9 cellular contexts compared by ENCODE assay signal in the genomic region with DNA sequence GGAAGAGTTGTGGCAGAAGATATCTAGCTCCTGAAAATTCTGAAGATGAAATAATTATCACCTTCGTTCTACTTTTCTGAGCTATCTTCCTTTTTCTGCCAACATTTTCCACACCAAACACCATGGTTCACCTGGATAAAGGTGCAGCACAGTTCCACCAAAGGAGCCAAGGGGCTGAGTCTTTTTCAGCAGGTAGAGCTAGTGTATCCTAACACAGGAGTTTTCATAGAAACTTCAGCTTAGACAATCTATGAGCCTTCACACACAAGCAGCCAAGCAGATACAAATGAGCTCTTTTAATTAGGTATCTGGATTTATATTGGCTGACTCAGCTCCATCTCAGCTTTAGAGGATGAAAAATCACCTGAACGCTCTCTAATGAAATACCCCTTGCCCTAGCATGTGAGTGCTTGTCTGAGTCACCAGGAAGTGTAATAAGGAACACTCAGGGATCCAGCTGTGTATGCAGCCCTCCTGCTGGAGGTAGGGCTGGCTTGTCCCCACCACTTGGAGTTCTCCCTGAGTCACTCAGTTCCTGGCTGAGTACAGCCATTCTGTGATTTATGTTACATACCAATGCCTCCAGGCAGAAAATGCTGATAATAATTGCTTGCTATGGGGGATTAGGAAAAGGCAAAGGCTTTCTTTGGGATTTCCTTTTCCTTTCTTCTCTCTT.
DNase-seq lines count a peak whose midpoint lies in the region; ATAC-seq and TF ChIP-seq lines count a peak whose summit lies in the region.
"Had no signal": no experiment of that assay in that cellular context is flagged by ENCODE, and none has a peak within 500 bp of the region (broad histone marks: within the 10 kb centered on the region; RNA-seq: fewer than 3 reads in every experiment).

No MANE protein-coding gene starts in this region.

- H3K36me3 Mint-ChIP-seq in nephron progenitor cell (ENCODE audit: low read depth) (no peaks in the 10 kb centered on the region), immature natural killer cell (no peaks in the 10 kb centered on the region)

- H3K4me3 Mint-ChIP-seq in nephron progenitor cell (no peak overlapping the region), immature natural killer cell (no peak overlapping the region)
- H3K4me3 Mint-ChIP-seq: activated T-helper 1 cell treated with anti-CD3 and anti-CD28 coated beads, Interleukin-12 subunit alpha, Interleukin-12 subunit beta, Interleukin-2, Interleukin-4 antibody, amounts not matched to agents 30 ng/mL and 10 ng/mL and 1 ng/mL, durations not matched to agents 14 hours and 24 hours and 36 hours had no signal

- DNase-seq in DMS79 treated with DMSO at 0.1 percent for 48 hours (lab: John Stamatoyannopoulos, UW) (peak; percentile 37), brain pericyte (ENCODE audit: low read depth, low spot score) (peak; percentile 60), nephron progenitor cell (no peak), immature natural killer cell (no peak), GF-D8 (lab: John Stamatoyannopoulos, UW) (no peak)

- no peak for TF ChIP-seq RAD21 in Ishikawa (IDR thresholded peaks at IDR 0.05; ENCODE audit: low read depth)

- TF ChIP-seq CTCF in nephron progenitor cell (IDR thresholded peaks at IDR 0.05): no peak

- H3K27me3 Mint-ChIP-seq in nephron progenitor cell (ENCODE audit: low read depth, poor library complexity) (peaks cover 5% of the 10 kb centered on the region), immature natural killer cell (ENCODE audit: low read depth in 3 of 3) (no peaks in the 10 kb centered on the region)

- no peak for ATAC-seq in HG02571 (IDR thresholded peaks at IDR 0.05; ENCODE audit: unreplicated experiment)
- ATAC-seq in GM18870 (IDR thresholded peaks at IDR 0.05; ENCODE audit: unreplicated experiment): no peak

- peak; percentile 94 for TF ChIP-seq EP300 in Ishikawa (IDR thresholded peaks at IDR 0.05; ENCODE audit: borderline replicate concordance)

- H3K9me3 Mint-ChIP-seq in nephron progenitor cell: no peaks in the 10 kb centered on the region
- H3K9me3 Mint-ChIP-seq in immature natural killer cell: peaks cover 0 to 12% (median 3%) of the 10 kb centered on the region in 6 donors
- H3K9me3 Mint-ChIP-seq: activated T-helper 1 cell treated with anti-CD3 and anti-CD28 coated beads, Interleukin-12 subunit alpha, Interleukin-12 subunit beta, Interleukin-2, Interleukin-4 antibody, amounts not matched to agents 30 ng/mL and 10 ng/mL and 1 ng/mL, durations not matched to agents 14 hours and 24 hours and 36 hours had no signal

- peaks cover 19% of the 10 kb centered on the region for H3K4me1 Mint-ChIP-seq in nephron progenitor cell
- H3K4me1 Mint-ChIP-seq in immature natural killer cell: no peaks in the 10 kb centered on the region

- H3K27ac Mint-ChIP-seq in nephron progenitor cell: peak overlapping the region; percentile 91
- no peak overlapping the region for H3K27ac Mint-ChIP-seq in immature natural killer cell
- H3K27ac Mint-ChIP-seq: activated T-helper 1 cell treated with anti-CD3 and anti-CD28 coated beads, Interleukin-12 subunit alpha, Interleukin-12 subunit beta, Interleukin-2, Interleukin-4 antibody, amounts not matched to agents 30 ng/mL and 10 ng/mL and 1 ng/mL, durations not matched to agents 14 hours and 24 hours and 36 hours had no signal

TF ChIP-seq in Ishikawa, 13 proteins besides CTCF, POLR2A, EP300 and RAD21:
- TF ChIP-seq, protein P1, sequence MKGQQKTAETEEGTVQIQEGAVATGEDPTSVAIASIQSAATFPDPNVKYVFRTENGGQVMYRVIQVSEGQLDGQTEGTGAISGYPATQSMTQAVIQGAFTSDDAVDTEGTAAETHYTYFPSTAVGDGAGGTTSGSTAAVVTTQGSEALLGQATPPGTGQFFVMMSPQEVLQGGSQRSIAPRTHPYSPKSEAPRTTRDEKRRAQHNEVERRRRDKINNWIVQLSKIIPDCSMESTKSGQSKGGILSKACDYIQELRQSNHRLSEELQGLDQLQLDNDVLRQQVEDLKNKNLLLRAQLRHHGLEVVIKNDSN (IDR thresholded peaks at IDR 0.05): no peak
- peak; percentile 90 for TF ChIP-seq NFIC (IDR thresholded peaks at IDR 0.05)
- peak; percentile 69 for TF ChIP-seq CEBPB (IDR thresholded peaks at IDR 0.05)
- peak; percentile 89 for TF ChIP-seq TEAD4 (IDR thresholded peaks at IDR 0.05)
- peak; percentile 74; the same call in 1 of the 2 replicates for TF ChIP-seq FOXM1 (IDR thresholded peaks at IDR 0.05; ENCODE audit: borderline replicate concordance, low read depth)
- TF ChIP-seq CREB1 (IDR thresholded peaks at IDR 0.05; ENCODE audit: low read depth): no peak
- TF ChIP-seq EGR1 (IDR thresholded peaks at IDR 0.05): no peak
- no peak for TF ChIP-seq YY1 (IDR thresholded peaks at IDR 0.05; ENCODE audit: low read depth)
- no peak for TF ChIP-seq ZBTB7A (IDR thresholded peaks at IDR 0.05; ENCODE audit: low read depth)
- TF ChIP-seq, protein P2, sequence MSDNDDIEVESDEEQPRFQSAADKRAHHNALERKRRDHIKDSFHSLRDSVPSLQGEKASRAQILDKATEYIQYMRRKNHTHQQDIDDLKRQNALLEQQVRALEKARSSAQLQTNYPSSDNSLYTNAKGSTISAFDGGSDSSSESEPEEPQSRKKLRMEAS (IDR thresholded peaks at IDR 0.05): peak; percentile 47; the same call in 1 of the 2 replicates
- peak; percentile 96 for TF ChIP-seq TCF12 (IDR thresholded peaks at IDR 0.05; ENCODE audit: low read depth)
- TF ChIP-seq, protein P3, sequence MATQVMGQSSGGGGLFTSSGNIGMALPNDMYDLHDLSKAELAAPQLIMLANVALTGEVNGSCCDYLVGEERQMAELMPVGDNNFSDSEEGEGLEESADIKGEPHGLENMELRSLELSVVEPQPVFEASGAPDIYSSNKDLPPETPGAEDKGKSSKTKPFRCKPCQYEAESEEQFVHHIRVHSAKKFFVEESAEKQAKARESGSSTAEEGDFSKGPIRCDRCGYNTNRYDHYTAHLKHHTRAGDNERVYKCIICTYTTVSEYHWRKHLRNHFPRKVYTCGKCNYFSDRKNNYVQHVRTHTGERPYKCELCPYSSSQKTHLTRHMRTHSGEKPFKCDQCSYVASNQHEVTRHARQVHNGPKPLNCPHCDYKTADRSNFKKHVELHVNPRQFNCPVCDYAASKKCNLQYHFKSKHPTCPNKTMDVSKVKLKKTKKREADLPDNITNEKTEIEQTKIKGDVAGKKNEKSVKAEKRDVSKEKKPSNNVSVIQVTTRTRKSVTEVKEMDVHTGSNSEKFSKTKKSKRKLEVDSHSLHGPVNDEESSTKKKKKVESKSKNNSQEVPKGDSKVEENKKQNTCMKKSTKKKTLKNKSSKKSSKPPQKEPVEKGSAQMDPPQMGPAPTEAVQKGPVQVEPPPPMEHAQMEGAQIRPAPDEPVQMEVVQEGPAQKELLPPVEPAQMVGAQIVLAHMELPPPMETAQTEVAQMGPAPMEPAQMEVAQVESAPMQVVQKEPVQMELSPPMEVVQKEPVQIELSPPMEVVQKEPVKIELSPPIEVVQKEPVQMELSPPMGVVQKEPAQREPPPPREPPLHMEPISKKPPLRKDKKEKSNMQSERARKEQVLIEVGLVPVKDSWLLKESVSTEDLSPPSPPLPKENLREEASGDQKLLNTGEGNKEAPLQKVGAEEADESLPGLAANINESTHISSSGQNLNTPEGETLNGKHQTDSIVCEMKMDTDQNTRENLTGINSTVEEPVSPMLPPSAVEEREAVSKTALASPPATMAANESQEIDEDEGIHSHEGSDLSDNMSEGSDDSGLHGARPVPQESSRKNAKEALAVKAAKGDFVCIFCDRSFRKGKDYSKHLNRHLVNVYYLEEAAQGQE (IDR thresholded peaks at IDR 0.05; ENCODE audit: low read depth): no peak
- TF ChIP-seq TAF1 (IDR thresholded peaks at IDR 0.05; ENCODE audit: low read depth): no peak
TF ChIP-seq in Ishikawa: peak in this region for 6.

Comparison
In these comparisons a context has a peak if more than half of its experiments do, and no peak if none do; other contexts are left out.
1. DNase-seq: peak in DMS79 treated with DMSO at 0.1 percent for 48 hours (single experiment) and brain pericyte (single experiment); none in nephron progenitor cell (single experiment), immature natural killer cell (0 of 3) and GF-D8 (single experiment).